ENCODE assay signal across 8 cellular contexts in the genomic region with DNA sequence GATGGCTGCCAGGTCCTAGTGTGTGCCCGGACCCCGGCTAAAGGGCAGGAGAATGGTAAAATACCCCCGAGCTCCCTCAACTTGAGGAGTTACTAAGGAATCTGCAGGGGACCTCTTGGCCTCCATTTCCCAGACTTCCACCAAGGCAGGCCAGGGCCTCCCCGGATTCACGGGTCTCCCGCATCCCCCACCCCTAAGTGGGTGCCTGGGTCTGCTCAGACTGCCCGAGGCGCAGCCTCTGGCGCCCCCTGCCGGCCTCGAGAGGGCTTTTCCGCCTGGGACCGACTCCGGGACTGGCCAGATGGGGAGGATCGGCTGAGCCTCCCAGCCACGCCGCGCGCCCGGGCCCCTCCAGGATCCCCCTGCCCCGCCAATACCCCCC.
DNase-seq lines count a peak whose midpoint lies in the region; ATAC-seq and TF ChIP-seq lines count a peak whose summit lies in the region.

No MANE protein-coding gene starts in this region.

- peak; percentile 94 for TF ChIP-seq CTCF in GM10266 (IDR thresholded peaks at IDR 0.05; ENCODE audit: control insufficient read depth, insufficient read depth, low read depth, missing control alignments)

- peak; percentile 70 for ATAC-seq in HG02852 (IDR thresholded peaks at IDR 0.05; ENCODE audit: unreplicated experiment)
- no peak for ATAC-seq in HG03039 (IDR thresholded peaks at IDR 0.05; ENCODE audit: unreplicated experiment)

- DNase-seq in GM10266 (ENCODE audit: extremely low spot score) (peak; percentile 96), NCI-H345 treated with DMSO at 0.1 percent for 48 hours (lab: John Stamatoyannopoulos, UW; ENCODE audit: unreplicated experiment) (peak; percentile 46), ecto neural progenitor cell (ENCODE audit: low spot score) (peak; percentile 90), medulla oblongata (ENCODE audit: extremely low spot score) (peak; percentile 54)
- DNase-seq in activated CD4-positive, alpha-beta T cell treated with anti-CD3 and anti-CD28 coated beads, Interleukin-2, amount 50 U/mL, for 24 hours (ENCODE audit: low read depth in 1 of 2, low spot score in 1 of 2) = peak; percentile 67 to 68
- peak; percentile 49 for DNase-seq in stimulated activated CD8-positive, alpha-beta memory T cell treated with anti-CD3 and anti-CD28 coated beads, Interleukin-12 subunit alpha, Interleukin-12 subunit beta, amount 100 ng/mL, for 24 hours (ENCODE audit: extremely low read depth)

Comparison
In these comparisons a context has a peak if more than half of its experiments do, and no peak if none do; other contexts are left out.
1. DNase-seq: peak in every context shown above with its lines; median percentile 96 in GM10266; 90 in ecto neural progenitor cell; 68 in activated CD4-positive, alpha-beta T cell treated with anti-CD3 and anti-CD28 coated beads, Interleukin-2, amount 50 U/mL, for 24 hours; 54 in medulla oblongata; 49 in stimulated activated CD8-positive, alpha-beta memory T cell treated with anti-CD3 and anti-CD28 coated beads, Interleukin-12 subunit alpha, Interleukin-12 subunit beta, amount 100 ng/mL, for 24 hours; 46 in NCI-H345 treated with DMSO at 0.1 percent for 48 hours.